In the genomic region with DNA sequence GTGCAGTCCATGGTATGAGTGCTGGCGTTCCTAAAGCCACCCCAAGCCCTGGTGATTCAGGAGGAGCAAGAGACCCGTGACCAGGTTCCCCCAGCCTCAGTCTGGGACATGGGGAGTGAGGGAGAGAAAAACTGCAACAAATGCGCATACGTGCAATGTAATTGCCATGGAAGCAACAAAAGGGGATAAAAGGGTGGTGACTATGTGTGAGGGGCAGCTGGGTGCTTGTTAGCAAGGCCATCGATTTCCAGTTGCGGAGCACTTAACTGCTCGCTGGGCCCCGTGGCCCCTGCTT, we compare ENCODE assay signal across 1 cellular context.
TF ChIP-seq lines count a peak whose summit lies in the region.

No MANE protein-coding gene starts in this region.

TF ChIP-seq in IMR-90, 13 proteins besides CTCF, POLR2A, EP300 and RAD21 (continued from another document):
- TF ChIP-seq RCOR1 (IDR thresholded peaks at IDR 0.05; ENCODE audit: insufficient replicate concordance, low read length) (no peak), MAFK (IDR thresholded peaks at IDR 0.05; ENCODE audit: low read depth, low read length) (no peak), BHLHE40 (IDR thresholded peaks at IDR 0.05; ENCODE audit: low read depth, low read length) (no peak), ELK1 (IDR thresholded peaks at IDR 0.05; ENCODE audit: borderline replicate concordance, low read depth, low read length) (no peak), NFE2L2 (IDR thresholded peaks at IDR 0.05; ENCODE audit: low read depth, low read length) (no peak), MAZ (IDR thresholded peaks at IDR 0.05; ENCODE audit: borderline replicate concordance, low read depth, low read length) (no peak), CHD1 (IDR thresholded peaks at IDR 0.05; ENCODE audit: low read depth, low read length) (no peak)
